In genomic region chr5:173323799-173324114, GRCh38 we compare ENCODE assay signal across 13 cellular contexts. TPM values are rescaled to one million over a fixed set of nuclear protein-coding genes. Genes with fewer than 3 reads are reported as not detected.
DNase-seq lines count a peak whose midpoint lies in the region; ATAC-seq and TF ChIP-seq lines count a peak whose summit lies in the region.
"Had no signal": no experiment of that assay in that cellular context is flagged by ENCODE, and none has a peak within 500 bp of the region (broad histone marks: within the 10 kb centered on the region; RNA-seq: fewer than 3 reads in every experiment).

No MANE protein-coding gene starts in this region.

- 22% methylated on average over 8 of the region's 8 CpGs for WGBS in right cardiac atrium

- no peak for ATAC-seq in right cardiac atrium
- ATAC-seq in Right ventricle myocardium inferior: no peak
- no peak for ATAC-seq in upper lobe of right lung
- ATAC-seq: stimulated activated naive B cell treated with anti-CD40 and anti-IgM and Interleukin-4, amounts not matched to agents 10 μg/mL and 1 μg/mL and 100 μg/mL, for 72 hours had no signal

- H3K9me3 ChIP-seq in right cardiac atrium (ENCODE audit: control insufficient read depth, low read length): no peaks in the 10 kb centered on the region
- no peaks in the 10 kb centered on the region for H3K9me3 ChIP-seq in muscle layer of colon (ENCODE audit: low read length)
- H3K9me3 ChIP-seq in upper lobe of right lung: no peaks in the 10 kb centered on the region

- peaks cover 61% of the 10 kb centered on the region for H3K27me3 Mint-ChIP-seq in brain

- DNase-seq in right cardiac atrium: no peak
- DNase-seq in Right ventricle myocardium inferior (ENCODE audit: missing footprints): no peak
- no peak for DNase-seq in upper lobe of right lung
- no peak for DNase-seq in NCI-H446 treated with DMSO at 0.1 percent for 48 hours (lab: John Stamatoyannopoulos, UW)
- no peak for DNase-seq in medulla oblongata (ENCODE audit: extremely low spot score)
- no peak for DNase-seq in NCI-H510A (lab: John Stamatoyannopoulos, UW)
- DNase-seq: activated CD4-positive, CD25-positive, alpha-beta regulatory T cell; activated effector memory CD4-positive, alpha-beta T cell treated with Interleukin-2 at 50 U/mL for 16 hours; CD4-positive, CD25-positive, alpha-beta regulatory T cell; stimulated activated naive B cell treated with anti-CD40 and anti-IgM and Interleukin-4, amounts not matched to agents 10 μg/mL and 1 μg/mL and 100 μg/mL, for 72 hours had no signal

- H3K36me3 ChIP-seq in muscle layer of colon (ENCODE audit: insufficient read depth, low read length) (no peaks in the 10 kb centered on the region), upper lobe of right lung (no peaks in the 10 kb centered on the region)

- peaks cover 63% of the 10 kb centered on the region for H3K36me3 Mint-ChIP-seq in brain
- H3K36me3 Mint-ChIP-seq: CD4-positive, CD25-positive, alpha-beta regulatory T cell had no signal

- H3K27me3 ChIP-seq in right cardiac atrium (ENCODE audit: control insufficient read depth, insufficient read depth) (no peaks in the 10 kb centered on the region), muscle layer of colon (ENCODE audit: control insufficient read depth in 1 of 2, insufficient read depth in 2 of 2, low read length in 2 of 2) (peaks cover 5 to 24% of the 10 kb centered on the region in 2 donors), upper lobe of right lung (peaks cover 32% of the 10 kb centered on the region)

- intact Hi-C loops in right cardiac atrium (cut with DNase I) (no loop called here), Right ventricle myocardium inferior (cut with DNase I) (loop anchor here (5.0 kb wide), 1 partner anchor 174 kb away; no protein-coding TSS in a partner anchor), upper lobe of right lung (cut with DNase I) (no loop called here)

- H3K4me3 ChIP-seq in right cardiac atrium (ENCODE audit: low read length): no peak overlapping the region
- H3K4me3 ChIP-seq in muscle layer of colon (ENCODE audit: low read depth in 1 of 2, low read length in 2 of 2): peak overlapping the region in 1 of 2 donors; percentile 20
- H3K4me3 ChIP-seq in upper lobe of right lung: peak overlapping the region; percentile 11

- H3K27ac ChIP-seq in right cardiac atrium (ENCODE audit: low read length) (peak overlapping the region; percentile 48), muscle layer of colon (ENCODE audit: low read depth, low read length) (peak overlapping the region; percentile 43), upper lobe of right lung (peak overlapping the region; percentile 49)

- TF ChIP-seq CTCF in brain (conservative IDR thresholded peaks at IDR 0.05) (no peak), upper lobe of right lung (IDR thresholded peaks at IDR 0.05) (no peak)

- peaks cover 0 to 8% (median 4%) of the 10 kb centered on the region in 5 experiments for H3K9me3 Mint-ChIP-seq in brain
- H3K9me3 Mint-ChIP-seq: dendritic cell treated with granulocyte-macrophage colony-stimulating factor and Interleukin-4, amounts not matched to agents 40 ng/mL and 50 ng/mL, for 4 days had no signal

- peak overlapping the region; percentile 95 to 98 (median 97) for H3K4me3 Mint-ChIP-seq in brain
- H3K4me3 Mint-ChIP-seq: CD4-positive, CD25-positive, alpha-beta regulatory T cell; dendritic cell treated with granulocyte-macrophage colony-stimulating factor and Interleukin-4, amounts not matched to agents 40 ng/mL and 50 ng/mL, for 4 days had no signal

- H3K4me1 ChIP-seq in right cardiac atrium (ENCODE audit: control insufficient read depth, insufficient read depth, low read length) (peaks cover 21% of the 10 kb centered on the region), muscle layer of colon (ENCODE audit: insufficient read depth, low read length) (peaks cover 54% of the 10 kb centered on the region), upper lobe of right lung (peaks cover 48% of the 10 kb centered on the region)

- H3K9ac ChIP-seq in muscle layer of colon (ENCODE audit: low read length): peak overlapping the region; percentile 34

- peak overlapping the region; percentile 60 to 91 (median 79) for H3K27ac Mint-ChIP-seq in brain
- H3K27ac Mint-ChIP-seq: CD4-positive, CD25-positive, alpha-beta regulatory T cell; dendritic cell treated with granulocyte-macrophage colony-stimulating factor and Interleukin-4, amounts not matched to agents 40 ng/mL and 50 ng/mL, for 4 days; stimulated activated naive B cell treated with anti-CD40 and anti-IgM and Interleukin-4, amounts not matched to agents 10 μg/mL and 1 μg/mL and 100 μg/mL, for 72 hours had no signal

- peaks cover 86% of the 10 kb centered on the region for H3K4me1 Mint-ChIP-seq in brain

RNA-seq across cellular contexts. Expression of gene STC2, which starts 4.5 kb away (rescaled TPM):
- total RNA-seq in right cardiac atrium: 10 to 100 TPM in 3 of 4 donors, 1 to 10 TPM in 1; 9.4 to 13.0 (median 11.6) TPM
- polyA plus RNA-seq in right cardiac atrium: 11.7 TPM
- 10.4 TPM for total RNA-seq in Right ventricle myocardium inferior
- 9.1 TPM for polyA plus RNA-seq in brain (ENCODE audit: insufficient read depth, low read depth, low replicate concordance)
- 4.9 TPM for total RNA-seq in upper lobe of right lung
- total RNA-seq: CD4-positive, CD25-positive, alpha-beta regulatory T cell had no signal
- polyA plus RNA-seq: CD4-positive, CD25-positive, alpha-beta regulatory T cell had no signal
